Comparison of ENCODE assay signal across 10 cellular contexts in the genomic region with DNA sequence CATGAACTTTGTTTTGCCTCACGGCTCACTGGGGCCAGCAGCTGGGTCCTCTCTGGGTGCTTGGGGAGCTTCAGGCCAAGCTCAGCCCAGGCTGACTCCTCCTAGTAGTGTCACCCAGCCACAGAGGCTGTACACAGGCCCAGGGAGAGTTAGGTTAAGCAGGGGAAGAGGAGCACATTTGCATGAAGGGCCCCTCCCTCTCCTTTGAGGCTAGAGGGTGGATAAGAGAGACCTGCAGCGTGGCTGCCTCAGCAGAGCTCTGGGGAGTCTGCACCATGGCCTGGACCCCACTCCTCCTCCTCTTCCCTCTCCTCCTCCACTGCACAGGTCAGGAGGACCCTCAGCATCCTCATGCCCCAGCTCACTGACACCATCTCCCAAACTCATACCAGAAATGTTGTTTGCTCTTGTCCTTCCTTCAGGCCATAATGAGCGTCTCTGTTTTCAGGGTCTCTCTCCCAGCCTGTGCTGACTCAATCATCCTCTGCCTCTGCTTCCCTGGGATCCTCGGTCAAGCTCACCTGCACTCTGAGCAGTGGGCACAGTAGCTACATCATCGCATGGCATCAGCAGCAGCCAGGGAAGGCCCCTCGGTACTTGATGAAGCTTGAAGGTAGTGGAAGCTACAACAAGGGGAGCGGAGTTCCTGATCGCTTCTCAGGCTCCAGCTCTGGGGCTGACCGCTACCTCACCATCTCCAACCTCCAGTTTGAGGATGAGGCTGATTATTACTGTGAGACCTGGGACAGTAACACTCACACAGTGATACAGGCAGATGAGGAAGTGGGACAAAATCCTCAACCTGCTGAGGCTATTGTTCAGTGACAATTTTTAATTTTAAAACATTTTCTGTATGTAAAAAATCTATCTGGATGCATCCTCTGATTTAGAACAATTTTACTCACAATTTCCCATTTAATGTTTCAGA.
A peak's percentile ranks its signal among the peaks of the same experiment; 100 is the strongest.
DNase-seq lines count a peak whose midpoint lies in the region; ATAC-seq and TF ChIP-seq lines count a peak whose summit lies in the region.
"Had no signal": no experiment of that assay in that cellular context is flagged by ENCODE, and none has a peak within 500 bp of the region (broad histone marks: within the 10 kb centered on the region; RNA-seq: fewer than 3 reads in every experiment).

No MANE protein-coding gene starts in this region.

- DNase-seq in body of pancreas (no peak), NK-92 (lab: John Stamatoyannopoulos, UW; ENCODE audit: unreplicated experiment) (no peak), cerebellum (ENCODE audit: low spot score) (no peak), A673 (ENCODE audit: low spot score) (no peak)
- DNase-seq: SK-N-SH, uterus had no signal

- no peak for TF ChIP-seq CTCF in body of pancreas (IDR thresholded peaks at IDR 0.05)
- no peak for TF ChIP-seq CTCF in A673 (conservative IDR thresholded peaks at IDR 0.05; ENCODE audit: low read depth, low read length)

- no TSS peak for BruUV-seq in A673 (replicated peaks; lab: Mats Ljungman, UMichigan)

- no peaks in the 10 kb centered on the region for H4K20me1 ChIP-seq in BLaER1 treated with 17β-estradiol and CSF1 and Interleukin-3, amounts not matched to agents 10 nM and 100 nM

- intact Hi-C loops in body of pancreas (cut with DNase I) = no loop called here
- intact Hi-C loops in A673 (cut with micrococcal nuclease; ENCODE audit: unreplicated experiment) = no loop called here

- peak; percentile 97 for TF ChIP-seq POLR2A in GM19099 (IDR thresholded peaks at IDR 0.05; ENCODE audit: extremely low read depth, insufficient read length, low read depth)
- no peak for TF ChIP-seq POLR2A in body of pancreas (IDR thresholded peaks at IDR 0.05)

- POLR2A ChIA-PET in A673 (lab: Charles Lee; ENCODE audit: low non-redundant PET) = no interaction called here

- peak; percentile 90 for ATAC-seq in HG02678 (IDR thresholded peaks at IDR 0.05; ENCODE audit: unreplicated experiment)
- ATAC-seq in HG03571 (IDR thresholded peaks at IDR 0.05; ENCODE audit: unreplicated experiment) = peak; percentile 55
- ATAC-seq in body of pancreas = no peak

- no peaks in the 10 kb centered on the region for H3K36me3 ChIP-seq in BLaER1 treated with 17β-estradiol and CSF1 and Interleukin-3, amounts not matched to agents 10 nM and 100 nM
- H3K36me3 ChIP-seq in body of pancreas (replicated peaks in 1 of 2; ENCODE audit: insufficient read depth in 1 of 2, low read depth in 2 of 2) (no peaks in the 10 kb centered on the region), A673 (ENCODE audit: insufficient read depth, low read length, poor library complexity, severe bottlenecking) (no peaks in the 10 kb centered on the region)
- H3K36me3 ChIP-seq: uterus had no signal

- 63 to 69% methylated on average over 8 to 9 of the region's 9 CpGs for WGBS in body of pancreas, 2 donors

- H3K9ac ChIP-seq in BLaER1 treated with 17β-estradiol and CSF1 and Interleukin-3, amounts not matched to agents 10 nM and 100 nM = peak overlapping the region in 4 of 11 experiments; percentile 24 to 37 (median 29); a peak in 3 of 22 replicates
- H3K9ac ChIP-seq: SK-N-SH had no signal

- H3K27me3 ChIP-seq in BLaER1 treated with 17β-estradiol and CSF1 and Interleukin-3, amounts not matched to agents 10 nM and 100 nM = no peaks in the 10 kb centered on the region
- H3K27me3 ChIP-seq in body of pancreas = no peaks in the 10 kb centered on the region
- H3K27me3 ChIP-seq in A673 (replicated peaks; ENCODE audit: insufficient read depth, low read depth, low read length, poor library complexity) = peaks cover 6% of the 10 kb centered on the region
- H3K27me3 ChIP-seq: uterus had no signal

- peak overlapping the region in 8 of 11 experiments; percentile 32 to 91 (median 74); a peak in 14 of 22 replicates for H3K4me2 ChIP-seq in BLaER1 treated with 17β-estradiol and CSF1 and Interleukin-3, amounts not matched to agents 10 nM and 100 nM
- H3K4me2 ChIP-seq: SK-N-SH had no signal

- CTCF ChIA-PET in A673 (lab: Charles Lee) = no interaction called here

- peaks cover 15 to 81% (median 71%) of the 10 kb centered on the region in 10 experiments for H3K4me1 ChIP-seq in BLaER1 treated with 17β-estradiol and CSF1 and Interleukin-3, amounts not matched to agents 10 nM and 100 nM
- H3K4me1 ChIP-seq in body of pancreas = no peaks in the 10 kb centered on the region
- no peaks in the 10 kb centered on the region for H3K4me1 ChIP-seq in A673 (ENCODE audit: insufficient read depth, low read length, poor library complexity, severe bottlenecking)
- H3K4me1 ChIP-seq: uterus had no signal

- peak overlapping the region in 3 of 11 experiments; percentile 9 to 43 (median 23); a peak in 3 of 22 replicates for H3K27ac ChIP-seq in BLaER1 treated with 17β-estradiol and CSF1 and Interleukin-3, amounts not matched to agents 10 nM and 100 nM
- H3K27ac ChIP-seq in body of pancreas (no peak overlapping the region), A673 (ENCODE audit: low read depth, low read length, poor library complexity, severe bottlenecking) (no peak overlapping the region)
- H3K27ac ChIP-seq: uterus had no signal

- H3K9me3 ChIP-seq in BLaER1 treated with 17β-estradiol and CSF1 and Interleukin-3, amounts not matched to agents 10 nM and 100 nM (replicated peaks in 1 of 11) = no peaks in the 10 kb centered on the region
- H3K9me3 ChIP-seq in body of pancreas = no peaks in the 10 kb centered on the region
- no peaks in the 10 kb centered on the region for H3K9me3 ChIP-seq in A673 (ENCODE audit: low read depth, low read length, poor library complexity, severe bottlenecking)
- H3K9me3 ChIP-seq: SK-N-SH, uterus had no signal

- H3K4me3 ChIP-seq in BLaER1 treated with 17β-estradiol and CSF1 and Interleukin-3, amounts not matched to agents 10 nM and 100 nM = no peak overlapping the region; a peak in 1 of 20 replicates
- H3K4me3 ChIP-seq in body of pancreas (no peak overlapping the region), A673 (ENCODE audit: low read depth, low read length, poor library complexity, severe bottlenecking) (no peak overlapping the region)
- H3K4me3 ChIP-seq: uterus had no signal
